In the genomic region with DNA sequence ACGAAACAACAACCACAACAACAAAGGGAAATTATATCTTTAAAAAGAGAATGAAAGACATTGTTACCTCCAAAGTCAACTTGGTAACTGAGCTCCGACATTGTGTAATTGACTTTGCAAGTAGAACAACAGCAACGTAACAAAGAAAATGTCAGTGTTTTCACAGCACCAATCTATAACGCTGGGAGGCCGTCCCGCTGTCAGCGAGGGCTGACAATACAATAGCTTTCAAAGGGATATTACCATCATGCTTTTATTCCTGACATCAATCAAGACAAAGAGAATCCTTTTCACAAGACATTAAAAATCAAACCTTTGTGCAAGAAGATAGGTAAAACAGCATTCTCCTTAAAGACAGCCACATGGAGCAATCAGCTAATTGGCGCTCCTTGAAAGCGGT, we compare ENCODE assay signal across 1 cellular context.
TF ChIP-seq lines count a peak whose summit lies in the region.

No MANE protein-coding gene starts in this region.

TF ChIP-seq in H1, 55 proteins besides CTCF, POLR2A, EP300 and RAD21:
- TF ChIP-seq, protein P1, sequence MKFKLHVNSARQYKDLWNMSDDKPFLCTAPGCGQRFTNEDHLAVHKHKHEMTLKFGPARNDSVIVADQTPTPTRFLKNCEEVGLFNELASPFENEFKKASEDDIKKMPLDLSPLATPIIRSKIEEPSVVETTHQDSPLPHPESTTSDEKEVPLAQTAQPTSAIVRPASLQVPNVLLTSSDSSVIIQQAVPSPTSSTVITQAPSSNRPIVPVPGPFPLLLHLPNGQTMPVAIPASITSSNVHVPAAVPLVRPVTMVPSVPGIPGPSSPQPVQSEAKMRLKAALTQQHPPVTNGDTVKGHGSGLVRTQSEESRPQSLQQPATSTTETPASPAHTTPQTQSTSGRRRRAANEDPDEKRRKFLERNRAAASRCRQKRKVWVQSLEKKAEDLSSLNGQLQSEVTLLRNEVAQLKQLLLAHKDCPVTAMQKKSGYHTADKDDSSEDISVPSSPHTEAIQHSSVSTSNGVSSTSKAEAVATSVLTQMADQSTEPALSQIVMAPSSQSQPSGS (IDR thresholded peaks at IDR 0.05; ENCODE audit: low read length): no peak
- no peak for TF ChIP-seq BRCA1 (IDR thresholded peaks at IDR 0.05; ENCODE audit: low read depth, low read length)
- TF ChIP-seq CHD2 (IDR thresholded peaks at IDR 0.05; ENCODE audit: low read length): no peak
- TF ChIP-seq NRF1 (IDR thresholded peaks at IDR 0.05; ENCODE audit: low read depth, low read length): no peak
- no peak for TF ChIP-seq SP2 (IDR thresholded peaks at IDR 0.05; ENCODE audit: low read length)
- no peak for TF ChIP-seq POLR2AphosphoS5 (IDR thresholded peaks at IDR 0.05; ENCODE audit: low read depth, low read length)
- no peak for TF ChIP-seq CEBPB (IDR thresholded peaks at IDR 0.05; ENCODE audit: low read depth, low read length)
- no peak for TF ChIP-seq CBX5 (IDR thresholded peaks at IDR 0.05; ENCODE audit: low read depth, low read length)
- no peak for TF ChIP-seq ZNF274 (IDR thresholded peaks at IDR 0.05; ENCODE audit: borderline replicate concordance, extremely low read depth, low read length)
- no peak for TF ChIP-seq CHD1 (IDR thresholded peaks at IDR 0.05; ENCODE audit: low read depth, low read length)
- no peak for TF ChIP-seq MAX (IDR thresholded peaks at IDR 0.05)
- no peak for TF ChIP-seq RNF2 (IDR thresholded peaks at IDR 0.05; ENCODE audit: borderline replicate concordance, low read depth, low read length, missing control alignments, poor library complexity, severe bottlenecking)
- TF ChIP-seq ASH2L (IDR thresholded peaks at IDR 0.05; ENCODE audit: low read length): no peak
